Comparison of ENCODE assay signal across 10 cellular contexts in the genomic region with DNA sequence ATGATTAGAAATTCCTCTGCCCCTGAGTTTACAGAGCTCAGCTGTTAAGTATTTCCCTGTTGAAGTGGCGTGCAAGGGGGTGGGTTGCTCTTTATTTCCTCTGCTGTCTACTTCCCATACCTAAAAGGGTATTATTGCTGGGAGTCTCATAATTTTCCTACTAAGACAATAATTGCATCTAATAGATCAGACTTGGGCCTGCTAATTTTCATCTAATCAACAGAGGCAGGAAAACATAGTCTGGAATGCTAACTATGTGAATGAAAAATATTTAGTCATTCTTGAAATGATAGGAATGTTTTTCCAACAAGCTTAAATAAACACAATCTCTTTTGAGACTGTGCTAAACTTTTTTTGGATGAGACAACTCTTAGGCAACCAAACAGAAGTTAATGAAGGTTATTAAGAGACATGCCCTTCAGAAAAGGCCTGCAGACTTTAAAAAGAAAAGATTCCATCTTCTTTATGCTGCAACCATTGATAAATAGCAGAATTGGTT.
DNase-seq lines count a peak whose midpoint lies in the region; ATAC-seq and TF ChIP-seq lines count a peak whose summit lies in the region.
"Had no signal": no experiment of that assay in that cellular context is flagged by ENCODE, and none has a peak within 500 bp of the region (broad histone marks: within the 10 kb centered on the region; RNA-seq: fewer than 3 reads in every experiment).

No MANE protein-coding gene starts in this region.

- H3K27me3 ChIP-seq in left lung (no peaks in the 10 kb centered on the region), upper lobe of left lung (no peaks in the 10 kb centered on the region)

- no peak for TF ChIP-seq RAD21 in Ishikawa (IDR thresholded peaks at IDR 0.05; ENCODE audit: low read depth)

- no peaks in the 10 kb centered on the region for H3K9me3 Mint-ChIP-seq in T-helper 2 cell treated with Interferon-gamma antibody and Interleukin-4, amounts not matched to agents 5 μg/mL and 100 μg/mL, for 36 hours

- H3K36me3 ChIP-seq in left lung (no peaks in the 10 kb centered on the region), upper lobe of left lung (peaks cover 0 to 4% (median 0%) of the 10 kb centered on the region in 4 donors)

- no peak for TF ChIP-seq CTCF in left lung (IDR thresholded peaks at IDR 0.05)
- no peak for TF ChIP-seq CTCF in upper lobe of left lung (IDR thresholded peaks at IDR 0.05)

- H3K4me1 Mint-ChIP-seq in T-helper 2 cell treated with Interferon-gamma antibody and Interleukin-4, amounts not matched to agents 5 μg/mL and 100 μg/mL, for 36 hours (ENCODE audit: low read depth) = no peaks in the 10 kb centered on the region

- DNase-seq in dermis blood vessel endothelial cell = peak; percentile 89
- no peak for DNase-seq in left lung
- no peak for DNase-seq in upper lobe of left lung
- DNase-seq in retina = no peak
- no peak for DNase-seq in T-helper 2 cell treated with Interferon-gamma antibody and Interleukin-4, amounts not matched to agents 5 μg/mL and 100 μg/mL, for 36 hours (ENCODE audit: low spot score)
- DNase-seq in left colon = no peak
- DNase-seq in NCI-H524 (lab: John Stamatoyannopoulos, UW) = no peak
- DNase-seq: activated CD8-positive, alpha-beta T cell treated with anti-CD3 and anti-CD28 coated beads, Interleukin-2, amount 10 ng/mL, durations not matched to agents 7 days and 5 days; NCI-H748 treated with DMSO at 0.1 percent for 48 hours had no signal

- H3K36me3 Mint-ChIP-seq in T-helper 2 cell treated with Interferon-gamma antibody and Interleukin-4, amounts not matched to agents 5 μg/mL and 100 μg/mL, for 36 hours (ENCODE audit: low read depth) = no peaks in the 10 kb centered on the region

- ATAC-seq in left lung = peak; percentile 36
- ATAC-seq in upper lobe of left lung (ENCODE audit: low FRiP score in 2 of 2) = peak in 1 of 2 donors; percentile 40
- no peak for ATAC-seq in left colon
- ATAC-seq: activated CD8-positive, alpha-beta T cell treated with anti-CD3 and anti-CD28 coated beads, Interleukin-2, amount 10 ng/mL, durations not matched to agents 7 days and 5 days had no signal

- TF ChIP-seq EP300 in Ishikawa (IDR thresholded peaks at IDR 0.05; ENCODE audit: borderline replicate concordance) (no peak), upper lobe of left lung (IDR thresholded peaks at IDR 0.05) (no peak)

- intact Hi-C loops in left lung (cut with DNase I) (loop anchor here in 1 of 2 donors (10.0 kb wide), 1 partner anchor 132 kb away; a partner anchor contains a TSS), left colon (cut with DNase I, micrococcal nuclease) (no loop called here)

- no peak overlapping the region for H3K27ac Mint-ChIP-seq in T-helper 2 cell treated with Interferon-gamma antibody and Interleukin-4, amounts not matched to agents 5 μg/mL and 100 μg/mL, for 36 hours
- H3K27ac Mint-ChIP-seq: activated CD8-positive, alpha-beta T cell treated with anti-CD3 and anti-CD28 coated beads, Interleukin-2, amount 10 ng/mL, durations not matched to agents 7 days and 5 days had no signal

- H3K4me3 ChIP-seq in left lung (no peak overlapping the region), upper lobe of left lung (no peak overlapping the region)

- no peaks in the 10 kb centered on the region for H3K27me3 Mint-ChIP-seq in T-helper 2 cell treated with Interferon-gamma antibody and Interleukin-4, amounts not matched to agents 5 μg/mL and 100 μg/mL, for 36 hours (ENCODE audit: low read depth)

- WGBS in upper lobe of left lung, 2 donors = 53 to 70% methylated on average over 1 of the region's 1 CpG

- H3K4me1 ChIP-seq in left lung (peaks cover 23% of the 10 kb centered on the region in 2 donors), upper lobe of left lung (peaks cover 24 to 45% (median 34%) of the 10 kb centered on the region in 4 donors)

- H3K4me3 Mint-ChIP-seq in T-helper 2 cell treated with Interferon-gamma antibody and Interleukin-4, amounts not matched to agents 5 μg/mL and 100 μg/mL, for 36 hours = no peak overlapping the region
- H3K4me3 Mint-ChIP-seq: activated CD8-positive, alpha-beta T cell treated with anti-CD3 and anti-CD28 coated beads, Interleukin-2, amount 10 ng/mL, durations not matched to agents 7 days and 5 days had no signal

- H3K9me3 ChIP-seq in left lung (no peaks in the 10 kb centered on the region), upper lobe of left lung (no peaks in the 10 kb centered on the region)

- TF ChIP-seq POLR2A in upper lobe of left lung (IDR thresholded peaks at IDR 0.05) = no peak

- H3K27ac ChIP-seq in left lung (peak overlapping the region in 1 of 2 donors; percentile 9), upper lobe of left lung (peak overlapping the region; percentile 7 to 70 (median 20))

TF ChIP-seq in Ishikawa, 13 proteins besides CTCF, POLR2A, EP300 and RAD21:
- TF ChIP-seq ZBTB7A (IDR thresholded peaks at IDR 0.05; ENCODE audit: low read depth) = no peak
- peak; percentile 90 for TF ChIP-seq TEAD4 (IDR thresholded peaks at IDR 0.05)
- no peak; the same call in 1 of the 2 replicates for TF ChIP-seq FOXM1 (IDR thresholded peaks at IDR 0.05; ENCODE audit: borderline replicate concordance, low read depth)
